In genomic region chr2:31138037-31138962, GRCh38 we compare ENCODE assay signal across 8 cellular contexts. TPM values are rescaled to one million over a fixed set of nuclear protein-coding genes. Genes with fewer than 3 reads are reported as not detected.
DNase-seq lines count a peak whose midpoint lies in the region; TF ChIP-seq lines count a peak whose summit lies in the region.

Gene GALNT14 (minus strand): TSS chr2:31138440. CDS start chr2:31138086, 354 bp downstream.

- no peaks in the 10 kb centered on the region for H3K36me3 Mint-ChIP-seq in neural crest cell (ENCODE audit: low read depth)

- TF ChIP-seq EP300 in tibial nerve (IDR thresholded peaks at IDR 0.05) = no peak

- peak within 1 kb of the TSS; percentile 47 for H3K27ac ChIP-seq in C4-2B
- H3K27ac ChIP-seq in tibial nerve = no peak within 1 kb of the TSS

- H3K27me3 Mint-ChIP-seq in neural crest cell (ENCODE audit: low read depth) = peaks cover 86% of the 10 kb centered on the region

- H3K9me3 Mint-ChIP-seq in neural crest cell = no peaks in the 10 kb centered on the region

- H3K36me3 ChIP-seq in tibial nerve = no peaks in the 10 kb centered on the region

- WGBS in tibial nerve, 2 donors = 1 to 2% methylated on average over 53 to 62 of the region's 95 CpGs

- peak within 1 kb of the TSS; percentile 14 to 60 (median 52) for H3K4me3 ChIP-seq in tibial nerve

- no peak for TF ChIP-seq POLR2A in tibial nerve (IDR thresholded peaks at IDR 0.05)

- H3K4me3 Mint-ChIP-seq in neural crest cell = peak within 1 kb of the TSS; percentile 83

- H3K27ac Mint-ChIP-seq in neural crest cell (ENCODE audit: unreplicated experiment) = no peak within 1 kb of the TSS

- H3K27me3 ChIP-seq in tibial nerve = peaks cover 0 to 58% of the 10 kb centered on the region in 2 donors

- H3K4me1 Mint-ChIP-seq in neural crest cell = peaks cover 14% of the 10 kb centered on the region

- DNase-seq in GM20000 (ENCODE audit: low spot score) (peak; percentile 77), NCI-H345 (lab: John Stamatoyannopoulos, UW) (peak; percentile 65), germinal center (ENCODE audit: low spot score) (peak; percentile 86), neural crest cell (ENCODE audit: low read depth, low spot score) (peak; percentile 55), tibial nerve (ENCODE audit: low spot score in 2 of 2) (no peak), NCI-H2171 treated with DMSO at 0.1 percent for 48 hours (lab: John Stamatoyannopoulos, UW) (no peak)
- DNase-seq in activated naive CD4-positive, alpha-beta T cell treated with Interleukin-2 at 50 U/mL for 16 hours = peak; percentile 18

- peaks cover 0 to 24% (median 15%) of the 10 kb centered on the region in 4 donors for H3K4me1 ChIP-seq in tibial nerve

- peak; percentile 43 for TF ChIP-seq CTCF in C4-2B (conservative IDR thresholded peaks at IDR 0.05)
- TF ChIP-seq CTCF in GM20000 (IDR thresholded peaks at IDR 0.05; ENCODE audit: extremely low read depth, missing control alignments) = no peak
- TF ChIP-seq CTCF in neural crest cell (conservative IDR thresholded peaks at IDR 0.05) = peak; percentile 59
- peak; percentile 18 to 43 (median 22) for TF ChIP-seq CTCF in tibial nerve (IDR thresholded peaks at IDR 0.05)

- H3K9me3 ChIP-seq in tibial nerve = no peaks in the 10 kb centered on the region

RNA-seq across cellular contexts. Expression of gene GALNT14, which starts in this region (rescaled TPM):
- 1.4 and 1.5 TPM in 2 replicates for total RNA-seq in neural crest cell
- 1 to 10 TPM in 1 of 4 donors, under 1 TPM in 2, not detected in 1; 0.21 to 4.2 (median 0.78) TPM for total RNA-seq in tibial nerve

Comparison
In these comparisons a context has a peak if more than half of its experiments do, and no peak if none do; other contexts are left out.
1. DNase-seq: peak in GM20000 (single experiment), NCI-H345 (single experiment), activated naive CD4-positive, alpha-beta T cell treated with Interleukin-2 at 50 U/mL for 16 hours (single experiment), germinal center (single experiment) and neural crest cell (single experiment); none in tibial nerve (0 of 2) and NCI-H2171 treated with DMSO at 0.1 percent for 48 hours (single experiment).